In the genomic region with DNA sequence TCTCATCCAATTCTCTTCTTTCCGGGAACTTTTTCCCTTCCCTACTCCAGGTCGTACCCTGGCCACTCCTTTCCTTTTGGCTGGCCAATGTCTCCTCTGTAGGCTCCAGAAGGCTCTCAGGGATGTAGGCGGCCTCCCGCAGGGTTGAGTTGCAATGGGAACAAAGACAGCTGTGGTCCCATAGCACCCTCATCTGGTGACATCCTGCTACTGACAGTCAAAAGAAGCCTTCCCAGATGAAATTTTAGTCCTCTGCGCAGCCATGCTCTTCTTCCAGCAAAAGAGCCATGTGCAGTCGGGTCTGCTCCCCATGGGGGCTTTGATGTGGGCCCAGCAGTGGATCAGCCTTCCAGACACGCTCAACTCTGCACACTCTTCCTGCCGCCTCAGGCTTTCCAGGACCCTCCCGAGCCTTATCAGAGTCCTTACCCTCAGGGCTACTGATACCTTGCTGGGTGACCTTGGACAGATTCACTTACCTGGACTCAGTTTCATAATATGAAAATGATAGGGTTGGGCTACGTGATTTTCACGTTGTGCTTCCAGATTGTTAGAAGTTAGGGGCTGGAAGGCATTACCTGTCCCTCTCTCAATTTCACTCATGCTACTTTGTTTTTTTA, we compare ENCODE assay signal across 9 cellular contexts. TPM values are rescaled to one million over a fixed set of nuclear protein-coding genes. Genes with fewer than 3 reads are reported as not detected.
DNase-seq lines count a peak whose midpoint lies in the region; ATAC-seq and TF ChIP-seq lines count a peak whose summit lies in the region.
"Had no signal": no experiment of that assay in that cellular context is flagged by ENCODE, and none has a peak within 500 bp of the region (broad histone marks: within the 10 kb centered on the region; RNA-seq: fewer than 3 reads in every experiment).

No MANE protein-coding gene starts in this region.

- no peaks in the 10 kb centered on the region for H3K36me3 Mint-ChIP-seq in chondrocyte (ENCODE audit: low read depth)

- H3K27me3 ChIP-seq in upper lobe of right lung = no peaks in the 10 kb centered on the region

- peak; percentile 56 to 65 for DNase-seq in NCI-H2081 (lab: John Stamatoyannopoulos, UW)
- DNase-seq in NCI-H2081 treated with DMSO at 0.1 percent for 48 hours (lab: John Stamatoyannopoulos, UW) = no peak
- peak; percentile 59 for DNase-seq in M059J (ENCODE audit: low read depth)
- DNase-seq in T-helper 1 cell = peak in 4 of 5 donors; percentile 16 to 39 (median 34)
- DNase-seq in chondrocyte (ENCODE audit: low spot score) = no peak
- peak; percentile 76 to 77 for DNase-seq in lung microvascular endothelial cell (ENCODE audit: low read depth in 2 of 2)
- no peak for DNase-seq in upper lobe of right lung

- no peaks in the 10 kb centered on the region for H3K27me3 Mint-ChIP-seq in chondrocyte (ENCODE audit: low read depth)
- H3K27me3 Mint-ChIP-seq: stimulated activated naive CD8-positive, alpha-beta T cell treated with anti-CD3 and anti-CD28 coated beads, Interleukin-15, Interleukin-2, amounts not matched to agents 100 ng/mL and 50 ng/mL, for 24 hours had no signal

- peak; percentile 91 for ATAC-seq in upper lobe of right lung
- ATAC-seq in HG02973 (IDR thresholded peaks at IDR 0.05; ENCODE audit: unreplicated experiment) = no peak

- no peaks in the 10 kb centered on the region for H3K9me3 ChIP-seq in upper lobe of right lung

- H3K36me3 ChIP-seq in upper lobe of right lung = no peaks in the 10 kb centered on the region

- intact Hi-C loops in upper lobe of right lung (cut with DNase I) = no loop called here

- no peaks in the 10 kb centered on the region for H3K9me3 Mint-ChIP-seq in chondrocyte (ENCODE audit: low read depth)
- H3K9me3 Mint-ChIP-seq: stimulated activated naive CD8-positive, alpha-beta T cell treated with anti-CD3 and anti-CD28 coated beads, Interleukin-15, Interleukin-2, amounts not matched to agents 100 ng/mL and 50 ng/mL, for 24 hours had no signal

- H3K4me1 Mint-ChIP-seq in chondrocyte (ENCODE audit: low read depth) = no peaks in the 10 kb centered on the region

- H3K4me3 Mint-ChIP-seq in chondrocyte (ENCODE audit: unreplicated experiment) = no peak overlapping the region
- H3K4me3 Mint-ChIP-seq: stimulated activated naive CD8-positive, alpha-beta T cell treated with anti-CD3 and anti-CD28 coated beads, Interleukin-15, Interleukin-2, amounts not matched to agents 100 ng/mL and 50 ng/mL, for 24 hours had no signal

- H3K4me1 ChIP-seq in upper lobe of right lung = no peaks in the 10 kb centered on the region

- H3K27ac Mint-ChIP-seq in chondrocyte (ENCODE audit: unreplicated experiment) = no peak overlapping the region
- H3K27ac Mint-ChIP-seq: stimulated activated naive CD8-positive, alpha-beta T cell treated with anti-CD3 and anti-CD28 coated beads, Interleukin-15, Interleukin-2, amounts not matched to agents 100 ng/mL and 50 ng/mL, for 24 hours had no signal

- TF ChIP-seq CTCF in chondrocyte (IDR thresholded peaks at IDR 0.05) = peak; percentile 82
- TF ChIP-seq CTCF in upper lobe of right lung (IDR thresholded peaks at IDR 0.05) = peak; percentile 54

- H3K4me3 ChIP-seq in upper lobe of right lung = no peak overlapping the region

- H3K27ac ChIP-seq in upper lobe of right lung = no peak overlapping the region

RNA-seq across cellular contexts. Expression of a gene that starts 5.5 kb away (rescaled TPM):
- not detected in 2 replicates for total RNA-seq in M059J (2014; rRNA removed; shearing (Covaris generic))
- total RNA-seq in chondrocyte (not detected in 3 replicates), lung microvascular endothelial cell (not detected in 2 replicates), upper lobe of right lung (not detected)

RNA-seq across cellular contexts. Expression of a gene that starts 28.0 kb away (rescaled TPM):
- not detected in 2 replicates for total RNA-seq in M059J (2014; rRNA removed; shearing (Covaris generic))
- total RNA-seq in chondrocyte (not detected in 3 replicates), lung microvascular endothelial cell (not detected in 2 replicates), upper lobe of right lung (26.1 TPM)

RNA-seq across cellular contexts. Expression of a gene that starts 39.2 kb away (rescaled TPM):
- total RNA-seq in M059J (2014; rRNA removed; shearing (Covaris generic)) = 31.4 and 48.0 TPM in 2 replicates
- total RNA-seq in chondrocyte (0.90 to 1.5 TPM (median 1.1 TPM) in 3 replicates), lung microvascular endothelial cell (8.5 and 27.7 TPM in 2 replicates), upper lobe of right lung (16.6 TPM)

Comparison
In these comparisons a context has a peak if more than half of its experiments do, and no peak if none do; other contexts are left out.
1. DNase-seq: peak in NCI-H2081 (2 of 2), M059J (single experiment), T-helper 1 cell (4 of 5) and lung microvascular endothelial cell (2 of 2); none in NCI-H2081 treated with DMSO at 0.1 percent for 48 hours (single experiment), chondrocyte (single experiment) and upper lobe of right lung (single experiment).
2. RNA of a gene that starts 28.0 kb away (total RNA-seq): 26.1 TPM in upper lobe of right lung (single experiment); not detected in M059J, not detected in chondrocyte and not detected in lung microvascular endothelial cell; every median in the first group is over 10 times any median in the second.